Comparison of ENCODE assay signal across 9 cellular contexts in genomic region chr5:3594514-3595101, GRCh38. TPM values are rescaled to one million over a fixed set of nuclear protein-coding genes. Genes with fewer than 3 reads are reported as not detected.
A peak's percentile ranks its signal among the peaks of the same experiment; 100 is the strongest.
DNase-seq lines count a peak whose midpoint lies in the region; TF ChIP-seq lines count a peak whose summit lies in the region.
"Had no signal": no experiment of that assay in that cellular context is flagged by ENCODE, and none has a peak within 500 bp of the region (broad histone marks: within the 10 kb centered on the region; RNA-seq: fewer than 3 reads in every experiment).

No MANE protein-coding gene starts in this region.

- DNase-seq in astrocyte of the cerebellum (ENCODE audit: low read depth) (no peak), SK-N-DZ (ENCODE audit: low spot score) (no peak), cerebellar cortex (ENCODE audit: low spot score) (no peak), HAP-1 (ENCODE audit: low spot score in 2 of 2) (no peak)
- DNase-seq: NCI-H1436 had no signal

- peak; percentile 41 for TF ChIP-seq CTCF in astrocyte of the cerebellum (IDR thresholded peaks at IDR 0.05; ENCODE audit: low read depth, low read length, missing control alignments)

- no peak overlapping the region for H3K9ac ChIP-seq in HUES6 (ENCODE audit: low read length)
- no peak overlapping the region for H3K9ac ChIP-seq in iPS-15b (ENCODE audit: low read depth, low read length)

- peaks cover 65% of the 10 kb centered on the region for H3K4me1 ChIP-seq in HUES6 (ENCODE audit: control insufficient read depth, insufficient read depth, low read length)
- H3K4me1 ChIP-seq in iPS-15b (ENCODE audit: control insufficient read depth, insufficient read depth, low read length), result peaks cover 9% of the 10 kb centered on the region
- H3K4me1 ChIP-seq in HAP-1, result no peaks in the 10 kb centered on the region

- H3K36me3 ChIP-seq in HUES6 (ENCODE audit: control insufficient read depth, insufficient read depth, low read length) (no peaks in the 10 kb centered on the region), iPS-15b (ENCODE audit: control insufficient read depth, insufficient read depth, low read length) (no peaks in the 10 kb centered on the region), HAP-1 (replicated peaks) (no peaks in the 10 kb centered on the region)
- H3K36me3 ChIP-seq: neutrophil had no signal

- peak overlapping the region; percentile 65 for H3K4me3 ChIP-seq in HUES6 (ENCODE audit: low read depth, low read length)
- H3K4me3 ChIP-seq in astrocyte of the cerebellum (ENCODE audit: low read depth, low read length), result peak overlapping the region; percentile 70
- H3K4me3 ChIP-seq in iPS-15b (ENCODE audit: low read depth, low read length), result peak overlapping the region; percentile 36
- peak overlapping the region; percentile 26 to 59 (median 43) for H3K4me3 ChIP-seq in skin epidermis
- no peak overlapping the region for H3K4me3 ChIP-seq in HAP-1

- peaks cover 95% of the 10 kb centered on the region for H3K27me3 ChIP-seq in HUES6 (ENCODE audit: control insufficient read depth, insufficient read depth, low read length)
- H3K27me3 ChIP-seq in iPS-15b (ENCODE audit: control insufficient read depth, insufficient read depth, low read length), result peaks cover 86% of the 10 kb centered on the region
- no peaks in the 10 kb centered on the region for H3K27me3 ChIP-seq in HAP-1 (ENCODE audit: low read depth)

- no peak overlapping the region for H3K27ac ChIP-seq in HUES6 (ENCODE audit: low read depth, low read length)
- peak overlapping the region in 16 of 21 experiments; percentile 17 to 88 (median 74) for H3K27ac ChIP-seq in skin epidermis
- H3K27ac ChIP-seq: neutrophil had no signal

- in situ Hi-C loops in astrocyte of the cerebellum (cut with HindIII; ENCODE audit: low sequenced_read_pairs) (no loop called here), HAP-1 (cut with MboI; ENCODE audit: low sequenced_read_pairs) (no loop called here)

- H3K9me3 ChIP-seq in HUES6 (ENCODE audit: control insufficient read depth, insufficient read depth, low read depth, low read length), result no peaks in the 10 kb centered on the region
- H3K9me3 ChIP-seq in iPS-15b (ENCODE audit: control insufficient read depth, insufficient read depth, low read length), result no peaks in the 10 kb centered on the region
- H3K9me3 ChIP-seq in HAP-1, result no peaks in the 10 kb centered on the region; the same call in 1 of the 2 replicates
- H3K9me3 ChIP-seq: neutrophil had no signal

RNA-seq across cellular contexts. Expression of gene IRX1, which starts 1.0 kb away (rescaled TPM):
- polyA plus RNA-seq in SK-N-DZ (2014; cell fraction: cytosol; rRNA removed), result not detected in 2 replicates
- not detected in 2 replicates for polyA plus RNA-seq in SK-N-DZ (2014; cell fraction: nucleus; rRNA removed)
